In genomic region chr6:121435444-121436069, GRCh38 we compare ENCODE assay signal across 8 cellular contexts. TPM values are rescaled to one million over a fixed set of nuclear protein-coding genes. Genes with fewer than 3 reads are reported as not detected.
A peak's percentile ranks its signal among the peaks of the same experiment; 100 is the strongest.
DNase-seq lines count a peak whose midpoint lies in the region; ATAC-seq and TF ChIP-seq lines count a peak whose summit lies in the region.

GJA1 (plus strand) TSS chr6:121435646; CDS start chr6:121446848, 11,202 bp downstream.

- no peaks in the 10 kb centered on the region for H3K36me3 ChIP-seq in adipocyte (ENCODE audit: control insufficient read depth, insufficient read depth, low read length, severe bottlenecking)

- no peaks in the 10 kb centered on the region for H3K9me3 Mint-ChIP-seq in osteocyte (ENCODE audit: unreplicated experiment)

- H3K4me1 Mint-ChIP-seq in osteocyte (ENCODE audit: unreplicated experiment) = peaks cover 44% of the 10 kb centered on the region

- intact Hi-C loops in cardiac septum (cut with DNase I) = loop anchor here (2.0 to 5.0 kb wide), 6 partner anchors 217 to 693 kb away; no protein-coding TSS in a partner anchor

- H3K4me3 ChIP-seq in adipocyte (ENCODE audit: low read length) = peak within 1 kb of the TSS; percentile 89

- no peak for TF ChIP-seq CTCF in osteocyte (IDR thresholded peaks at IDR 0.05)

- peak within 1 kb of the TSS; percentile 95 for H3K27ac Mint-ChIP-seq in osteocyte (ENCODE audit: unreplicated experiment)

- peak within 1 kb of the TSS; percentile 89 for H3K4me3 Mint-ChIP-seq in osteocyte (ENCODE audit: unreplicated experiment)

- no peaks in the 10 kb centered on the region for H3K27me3 Mint-ChIP-seq in osteocyte (ENCODE audit: unreplicated experiment)

- H3K9me3 ChIP-seq in adipocyte (ENCODE audit: control insufficient read depth, low read length) = no peaks in the 10 kb centered on the region

- peak within 1 kb of the TSS; percentile 91 for H3K9ac ChIP-seq in adipocyte (ENCODE audit: low read length)

- peaks cover 27% of the 10 kb centered on the region for H3K4me1 ChIP-seq in adipocyte (ENCODE audit: control insufficient read depth, insufficient read depth, low read length)

- peak; percentile 25 for DNase-seq in SKM-1 treated with dmso at 0.1 percent for 144 hours (lab: John Stamatoyannopoulos, UW; ENCODE audit: unreplicated experiment)
- no peak for DNase-seq in SKM-1 (lab: John Stamatoyannopoulos, UW; ENCODE audit: unreplicated experiment)
- peak; percentile 92 for DNase-seq in adipocyte (ENCODE audit: low read depth)
- no peak for DNase-seq in cardiac septum (ENCODE audit: low spot score)
- no peak for DNase-seq in osteocyte (ENCODE audit: extremely low spot score, unreplicated experiment)
- no peak for DNase-seq in DMS 273 treated with DMSO at 0.1 percent for 48 hours (lab: John Stamatoyannopoulos, UW)
- DNase-seq in NCI-H748 treated with DMSO at 0.1 percent for 48 hours (lab: John Stamatoyannopoulos, UW) = no peak

- no peak for ATAC-seq in GM18870 (IDR thresholded peaks at IDR 0.05; ENCODE audit: unreplicated experiment)

- peaks cover 7% of the 10 kb centered on the region for H3K36me3 Mint-ChIP-seq in osteocyte (ENCODE audit: unreplicated experiment)

- H3K27me3 ChIP-seq in adipocyte (replicated peaks; ENCODE audit: control insufficient read depth, insufficient read depth, low read length) = no peaks in the 10 kb centered on the region

RNA-seq across cellular contexts. Expression of gene GJA1, which starts in this region (rescaled TPM):
- total RNA-seq in cardiac septum (268 TPM), osteocyte (283 and 286 TPM in 2 replicates)

Comparison
In these comparisons a context has a peak if more than half of its experiments do, and no peak if none do; other contexts are left out.
1. DNase-seq: peak in SKM-1 treated with dmso at 0.1 percent for 144 hours (single experiment) and adipocyte (single experiment); none in SKM-1 (single experiment), cardiac septum (single experiment), osteocyte (single experiment), DMS 273 treated with DMSO at 0.1 percent for 48 hours (single experiment) and NCI-H748 treated with DMSO at 0.1 percent for 48 hours (single experiment).